Comparison of ENCODE assay signal across 9 cellular contexts in the genomic region with DNA sequence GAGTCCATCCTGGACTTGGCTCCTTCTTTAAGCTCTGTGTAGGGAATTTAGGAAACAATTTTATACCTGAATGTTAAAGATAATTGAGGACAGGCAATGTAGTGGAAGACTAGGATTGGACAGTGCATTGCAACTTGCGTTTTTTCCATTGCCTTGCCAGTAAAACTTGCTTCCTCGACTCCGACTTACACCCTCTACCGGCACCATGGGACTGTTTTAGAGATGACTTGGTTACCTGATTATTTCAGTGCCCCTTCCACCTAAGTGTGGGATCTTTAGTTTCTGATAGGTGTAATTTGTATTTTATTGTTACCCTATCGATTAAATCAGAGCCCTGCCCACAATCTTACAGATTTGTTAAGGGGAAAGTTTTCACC. TPM values are rescaled to one million over a fixed set of nuclear protein-coding genes. Genes with fewer than 3 reads are reported as not detected.
A peak's percentile ranks its signal among the peaks of the same experiment; 100 is the strongest.
DNase-seq lines count a peak whose midpoint lies in the region; FAIRE-seq and TF ChIP-seq lines count a peak whose summit lies in the region.
"Had no signal": no experiment of that assay in that cellular context is flagged by ENCODE, and none has a peak within 500 bp of the region (broad histone marks: within the 10 kb centered on the region; RNA-seq: fewer than 3 reads in every experiment).

No MANE protein-coding gene starts in this region.

- H3K9me3 Mint-ChIP-seq in activated CD4-positive, alpha-beta T cell treated with anti-CD3 and anti-CD28 coated beads, Interleukin-2, amount 10 ng/mL, durations not matched to agents 24 days and 14 days, result no peaks in the 10 kb centered on the region

- H3K9me3 ChIP-seq in Loucy (ENCODE audit: insufficient read depth, low read depth, low read length) (no peaks in the 10 kb centered on the region), adipocyte (ENCODE audit: control insufficient read depth, low read length) (no peaks in the 10 kb centered on the region), kidney (ENCODE audit: control insufficient read depth in 1 of 2, low read length in 2 of 2) (no peaks in the 10 kb centered on the region), tibial artery (no peaks in the 10 kb centered on the region)

- peaks cover 13% of the 10 kb centered on the region for H4K20me1 ChIP-seq in Loucy (ENCODE audit: insufficient read depth, low read length, poor library complexity, severe bottlenecking)

- H3F3A ChIP-seq in Loucy (ENCODE audit: low read depth), result no peaks in the 10 kb centered on the region

- H3K4me3 ChIP-seq in Loucy (ENCODE audit: low read length, poor library complexity, severe bottlenecking), result peak overlapping the region; percentile 93
- H3K4me3 ChIP-seq in adipocyte (ENCODE audit: low read length), result peak overlapping the region; percentile 87
- peak overlapping the region; percentile 83 to 87 for H3K4me3 ChIP-seq in kidney (ENCODE audit: low read length in 2 of 2)
- peak overlapping the region; percentile 67 to 73 for H3K4me3 ChIP-seq in tibial artery

- H3K4me1 Mint-ChIP-seq in activated CD4-positive, alpha-beta T cell treated with anti-CD3 and anti-CD28 coated beads, Interleukin-2, amount 10 ng/mL, durations not matched to agents 24 days and 14 days, result peaks cover 22% of the 10 kb centered on the region

- TF ChIP-seq CTCF in Loucy (conservative IDR thresholded peaks at IDR 0.05; ENCODE audit: low read length) (0 out of 2 replicates have a peak, but pooled peaks have one; percentile 24), kidney (IDR thresholded peaks at IDR 0.05; ENCODE audit: borderline replicate concordance, extremely low read depth, insufficient read depth) (no peak), tibial artery (IDR thresholded peaks at IDR 0.05) (no peak)

- peaks cover 51% of the 10 kb centered on the region for H3K79me2 ChIP-seq in Loucy (ENCODE audit: insufficient read depth, low read length)

- H3K4me3 Mint-ChIP-seq in activated CD4-positive, alpha-beta T cell treated with anti-CD3 and anti-CD28 coated beads, Interleukin-2, amount 10 ng/mL, durations not matched to agents 24 days and 14 days, result peak overlapping the region; percentile 94

- no peak overlapping the region; the same call in 1 of the 2 replicates for H2AFZ ChIP-seq in Loucy (ENCODE audit: low read length)

- peak overlapping the region; percentile 98 for H3K4me2 ChIP-seq in Loucy (ENCODE audit: low read depth, low read length, poor library complexity, severe bottlenecking)

- H3K36me3 ChIP-seq in Loucy (ENCODE audit: insufficient read depth, low read length) (no peaks in the 10 kb centered on the region), adipocyte (ENCODE audit: control insufficient read depth, insufficient read depth, low read length, severe bottlenecking) (no peaks in the 10 kb centered on the region), kidney (ENCODE audit: control insufficient read depth in 1 of 2, insufficient read depth in 2 of 2, low read length in 2 of 2) (no peaks in the 10 kb centered on the region), tibial artery (no peaks in the 10 kb centered on the region)

- intact Hi-C loops in activated CD4-positive, alpha-beta T cell treated with anti-CD3 and anti-CD28 coated beads, Interleukin-2, amount 10 ng/mL, durations not matched to agents 24 days and 14 days (cut with micrococcal nuclease), result loop anchor here (2.0 to 10.0 kb wide), 4 partner anchors 25 to 635 kb away; partner anchors contain the start of gene RBM41
- intact Hi-C loops in kidney (cut with DNase I) (no loop called here), tibial artery (cut with DNase I; ENCODE audit: low total_unique reads) (no loop called here)

- H3K9me2 ChIP-seq in Loucy (replicated peaks; ENCODE audit: low read depth, low read length), result no peaks in the 10 kb centered on the region

- peaks cover 7% of the 10 kb centered on the region for H3K36me3 Mint-ChIP-seq in activated CD4-positive, alpha-beta T cell treated with anti-CD3 and anti-CD28 coated beads, Interleukin-2, amount 10 ng/mL, durations not matched to agents 24 days and 14 days (ENCODE audit: low read depth)

- peaks cover 17% of the 10 kb centered on the region for H3K4me1 ChIP-seq in Loucy (ENCODE audit: insufficient read depth, low read length, poor library complexity, severe bottlenecking)
- H3K4me1 ChIP-seq in adipocyte (ENCODE audit: control insufficient read depth, insufficient read depth, low read length), result peaks cover 6% of the 10 kb centered on the region
- H3K4me1 ChIP-seq in kidney (ENCODE audit: control insufficient read depth in 1 of 2, insufficient read depth in 1 of 2, low read depth in 1 of 2, low read length in 2 of 2), result peaks cover 2 to 6% of the 10 kb centered on the region in 2 donors
- peaks cover 0 to 7% (median 0%) of the 10 kb centered on the region in 4 donors for H3K4me1 ChIP-seq in tibial artery

- H3K9ac ChIP-seq in Loucy (ENCODE audit: low read depth, low read length, poor library complexity, severe bottlenecking) (peak overlapping the region; percentile 92), adipocyte (ENCODE audit: low read length) (peak overlapping the region; percentile 87), kidney (ENCODE audit: low read length in 2 of 2) (no peak overlapping the region)

- no peaks in the 10 kb centered on the region for H3K27me3 Mint-ChIP-seq in activated CD4-positive, alpha-beta T cell treated with anti-CD3 and anti-CD28 coated beads, Interleukin-2, amount 10 ng/mL, durations not matched to agents 24 days and 14 days

- FAIRE-seq in kidney (lab: Jason Lieb, UNC), result no peak
- FAIRE-seq: endometrium had no signal

- peak overlapping the region; percentile 95 for H3K27ac Mint-ChIP-seq in activated CD4-positive, alpha-beta T cell treated with anti-CD3 and anti-CD28 coated beads, Interleukin-2, amount 10 ng/mL, durations not matched to agents 24 days and 14 days

- H3K27ac ChIP-seq in kidney (ENCODE audit: low read depth in 2 of 2, low read length in 2 of 2) (no peak overlapping the region), tibial artery (peak overlapping the region; percentile 75 to 82)

- DNase-seq in activated CD4-positive, alpha-beta T cell treated with anti-CD3 and anti-CD28 coated beads, Interleukin-2, amount 10 ng/mL, durations not matched to agents 24 days and 14 days, result peak; percentile 63
- DNase-seq in activated CD4-positive, alpha-beta T cell treated with anti-CD3 and anti-CD28 coated beads, Interleukin-2, amount 50 U/mL, for 4 hours, result no peak
- DNase-seq in adipocyte (ENCODE audit: low read depth), result peak; percentile 57
- DNase-seq in kidney, result no peak
- no peak for DNase-seq in tibial artery
- DNase-seq in NCI-H2029 treated with DMSO at 0.1 percent for 48 hours (lab: John Stamatoyannopoulos, UW), result no peak
- no peak for DNase-seq in NOMO-1 treated with DMSO at 0.1 percent for 48 hours (lab: John Stamatoyannopoulos, UW; ENCODE audit: unreplicated experiment)

- H3K27me3 ChIP-seq in Loucy (ENCODE audit: insufficient read depth, low read length, poor library complexity, severe bottlenecking), result no peaks in the 10 kb centered on the region
- no peaks in the 10 kb centered on the region for H3K27me3 ChIP-seq in adipocyte (replicated peaks; ENCODE audit: control insufficient read depth, insufficient read depth, low read length)
- no peaks in the 10 kb centered on the region for H3K27me3 ChIP-seq in tibial artery

RNA-seq across cellular contexts. Expression of gene PRPS1, which starts 1.2 kb away (rescaled TPM):
- 112 and 115 TPM in 2 replicates for total RNA-seq in activated CD4-positive, alpha-beta T cell treated with anti-CD3 and anti-CD28 coated beads, Interleukin-2, amount 10 ng/mL, durations not matched to agents 24 days and 14 days
- 32.8 TPM for total RNA-seq in kidney
- polyA plus RNA-seq in kidney (ENCODE audit: insufficient read depth, low read depth, low replicate concordance), result 29.3 TPM

Comparison
In these comparisons a context has a peak if more than half of its experiments do, and no peak if none do; other contexts are left out.
1. DNase-seq: peak in activated CD4-positive, alpha-beta T cell treated with anti-CD3 and anti-CD28 coated beads, Interleukin-2, amount 10 ng/mL, durations not matched to agents 24 days and 14 days (single experiment) and adipocyte (single experiment); none in activated CD4-positive, alpha-beta T cell treated with anti-CD3 and anti-CD28 coated beads, Interleukin-2, amount 50 U/mL, for 4 hours (0 of 2), kidney (single experiment), tibial artery (0 of 2), NCI-H2029 treated with DMSO at 0.1 percent for 48 hours (single experiment) and NOMO-1 treated with DMSO at 0.1 percent for 48 hours (single experiment).
2. H3K9ac ChIP-seq: peak in Loucy (single experiment) and adipocyte (single experiment); none in kidney (0 of 2).
3. H3K27ac ChIP-seq: peak in tibial artery (2 of 2); none in kidney (0 of 2).
4. Peak in every context shown above with its lines, with median percentiles within 50 percentile points of each other: H3K4me3 ChIP-seq.